Comparison of ENCODE assay signal across 12 cellular contexts in the genomic region with DNA sequence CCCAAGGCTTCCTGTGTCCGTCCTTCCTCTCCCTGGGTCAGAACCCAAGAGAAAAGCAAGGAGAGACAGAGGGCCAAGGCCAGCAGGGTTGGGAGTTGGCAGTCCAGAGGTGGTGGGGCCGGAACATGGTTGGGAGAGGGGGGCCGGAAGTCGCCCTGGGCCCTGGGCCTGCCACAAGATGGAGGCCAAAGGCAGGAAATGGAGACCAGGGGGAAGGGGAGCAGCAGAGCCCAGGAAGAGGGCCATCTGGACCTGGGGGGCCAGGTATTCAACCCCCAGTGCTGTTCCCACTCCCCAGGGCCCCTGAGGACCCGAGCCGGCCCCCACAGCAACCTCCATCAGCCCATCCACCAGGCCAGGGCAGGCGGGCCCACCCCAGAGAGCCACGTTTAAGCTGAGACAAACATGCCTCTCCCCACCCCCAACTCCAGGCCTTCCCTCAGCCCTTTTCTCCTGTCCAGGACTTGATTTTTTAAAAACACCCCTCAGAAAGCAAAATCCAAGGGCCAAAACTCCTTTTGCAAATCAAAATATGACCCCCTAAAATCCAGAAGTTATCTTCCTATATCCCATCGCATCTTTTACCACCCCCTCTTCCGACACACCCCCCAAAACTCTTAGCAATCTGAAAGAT. TPM values are rescaled to one million over a fixed set of nuclear protein-coding genes. Genes with fewer than 3 reads are reported as not detected.
DNase-seq lines count a peak whose midpoint lies in the region; ATAC-seq and TF ChIP-seq lines count a peak whose summit lies in the region.
"Had no signal": no experiment of that assay in that cellular context is flagged by ENCODE, and none has a peak within 500 bp of the region (broad histone marks: within the 10 kb centered on the region; RNA-seq: fewer than 3 reads in every experiment).

No MANE protein-coding gene starts in this region.

- H3K4me1 ChIP-seq in SK-N-SH (ENCODE audit: control insufficient read depth in 1 of 2, insufficient read depth in 2 of 2, low read depth in 1 of 2, low read length in 1 of 2) (peaks cover 9 to 39% of the 10 kb centered on the region in 2 experiments; a peak in 2 of 4 replicates), muscle layer of duodenum (ENCODE audit: control insufficient read depth in 1 of 2, insufficient read depth in 2 of 2, low read length in 2 of 2) (peaks cover 17 to 58% of the 10 kb centered on the region in 2 donors), thyroid gland (peaks cover 25 to 67% of the 10 kb centered on the region in 2 donors)

- H3K9me3 ChIP-seq in SK-N-SH (no peaks in the 10 kb centered on the region), muscle layer of duodenum (ENCODE audit: control insufficient read depth in 1 of 2, low read length in 2 of 2) (no peaks in the 10 kb centered on the region), thyroid gland (no peaks in the 10 kb centered on the region)

- H3K9me2 ChIP-seq in SK-N-SH = no peaks in the 10 kb centered on the region

- H3K9ac ChIP-seq in SK-N-SH = peak overlapping the region; percentile 65

- H3K36me3 ChIP-seq in SK-N-SH (replicated peaks in 1 of 2; ENCODE audit: control insufficient read depth in 1 of 2, insufficient read depth in 2 of 2, low read length in 1 of 2) = peaks cover 0 to 7% of the 10 kb centered on the region in 2 experiments
- peaks cover 0 to 8% of the 10 kb centered on the region in 2 donors for H3K36me3 ChIP-seq in muscle layer of duodenum (ENCODE audit: control insufficient read depth in 1 of 2, insufficient read depth in 2 of 2, low read length in 2 of 2)
- no peaks in the 10 kb centered on the region for H3K36me3 ChIP-seq in thyroid gland

- H3K4me2 ChIP-seq in SK-N-SH = 0 out of 2 replicates have a peak overlapping the region, but pooled peaks have one; percentile 78

- H3K9me3 Mint-ChIP-seq in dendritic cell treated with granulocyte-macrophage colony-stimulating factor and Interleukin-4, amounts not matched to agents 40 ng/mL and 50 ng/mL, for 4 days = no peaks in the 10 kb centered on the region
- H3K9me3 Mint-ChIP-seq: stimulated activated naive CD8-positive, alpha-beta T cell treated with anti-CD3 and anti-CD28 coated beads, Interleukin-15, amount 100 ng/mL, for 72 hours had no signal

- H3K36me3 Mint-ChIP-seq in dendritic cell treated with granulocyte-macrophage colony-stimulating factor and Interleukin-4, amounts not matched to agents 40 ng/mL and 50 ng/mL, for 4 days (ENCODE audit: low read depth) = peaks cover 36% of the 10 kb centered on the region

- CTCF ChIA-PET in SK-N-SH (lab: Yijun Ruan, JAX) = interaction anchor here (0.7 to 8.6 kb wide), 6 partner anchors 9 to 202 kb away, joined by 3 to 64 read pairs (median 4); no protein-coding TSS in a partner anchor

- peak overlapping the region; percentile 100 for H3K27ac Mint-ChIP-seq in dendritic cell treated with granulocyte-macrophage colony-stimulating factor and Interleukin-4, amounts not matched to agents 40 ng/mL and 50 ng/mL, for 4 days
- H3K27ac Mint-ChIP-seq: activated CD4-positive, alpha-beta T cell treated with anti-CD3 and anti-CD28 coated beads for 36 hours had no signal

- H3K4me3 ChIP-seq in SK-N-SH (ENCODE audit: low read depth in 2 of 2, low read length in 1 of 2) (peak overlapping the region in 1 of 2 experiments; percentile 50; a peak in 1 of 4 replicates), muscle layer of duodenum (ENCODE audit: low read depth in 1 of 2, low read length in 2 of 2) (peak overlapping the region; percentile 79 to 81), thyroid gland (replicated peaks in 1 of 3) (peak overlapping the region in 1 of 3 donors; percentile 46)

- no peaks in the 10 kb centered on the region for H4K20me1 ChIP-seq in SK-N-SH (ENCODE audit: insufficient read depth)

- TF ChIP-seq CTCF in SK-N-SH (IDR thresholded peaks at IDR 0.05) (no peak), thyroid gland (IDR thresholded peaks at IDR 0.05) (no peak)

- H3K79me2 ChIP-seq in SK-N-SH (ENCODE audit: insufficient read depth) = peaks cover 7% of the 10 kb centered on the region

- intact Hi-C loops in dendritic cell treated with granulocyte-macrophage colony-stimulating factor and Interleukin-4, amounts not matched to agents 40 ng/mL and 50 ng/mL, for 4 days (cut with micrococcal nuclease) = loop anchor here (10.0 kb wide), 1 partner anchor 374 kb away; the partner anchor contains the start of genes KIAA0753 and TXNDC17
- intact Hi-C loops in thyroid gland (cut with DNase I) = no loop called here

- H3K27ac ChIP-seq in SK-N-SH (ENCODE audit: low read depth in 2 of 2, low read length in 1 of 2) (no peak overlapping the region; a peak in 1 of 4 replicates), muscle layer of duodenum (ENCODE audit: low read length) (peak overlapping the region; percentile 90), thyroid gland (peak overlapping the region; percentile 68 to 85 (median 84))

- DNase-seq in SK-N-SH (no peak), thyroid gland (no peak), NCI-H774 (lab: John Stamatoyannopoulos, UW) (no peak)

- 80% methylated on average over 8 of the region's 10 CpGs for WGBS in SK-N-SH (ENCODE audit: low lambda C conversion rate)
- 74 to 81% methylated on average over 10 of the region's 10 CpGs for WGBS in thyroid gland, 2 donors

- H3F3A ChIP-seq in SK-N-SH (replicated peaks; ENCODE audit: insufficient read depth) = peaks cover 27% of the 10 kb centered on the region

- H3K27me3 Mint-ChIP-seq in dendritic cell treated with granulocyte-macrophage colony-stimulating factor and Interleukin-4, amounts not matched to agents 40 ng/mL and 50 ng/mL, for 4 days = peaks cover 51% of the 10 kb centered on the region

- H3K4me1 Mint-ChIP-seq in dendritic cell treated with granulocyte-macrophage colony-stimulating factor and Interleukin-4, amounts not matched to agents 40 ng/mL and 50 ng/mL, for 4 days (ENCODE audit: low read depth) = peaks cover 81% of the 10 kb centered on the region

- ATAC-seq in SK-N-SH treated with all-trans-retinoic acid at 6 μM for 48 hours (no peak), HG03571 (IDR thresholded peaks at IDR 0.05; ENCODE audit: unreplicated experiment) (no peak), GM21515 (IDR thresholded peaks at IDR 0.05; ENCODE audit: unreplicated experiment) (no peak)
- ATAC-seq: activated CD4-positive, alpha-beta T cell treated with anti-CD3 and anti-CD28 coated beads for 36 hours; stimulated activated naive CD8-positive, alpha-beta T cell treated with anti-CD3 and anti-CD28 coated beads, Interleukin-15, amount 100 ng/mL, for 72 hours had no signal

- no peak overlapping the region for H3K4me3 Mint-ChIP-seq in dendritic cell treated with granulocyte-macrophage colony-stimulating factor and Interleukin-4, amounts not matched to agents 40 ng/mL and 50 ng/mL, for 4 days
- H3K4me3 Mint-ChIP-seq: activated CD4-positive, alpha-beta T cell treated with anti-CD3 and anti-CD28 coated beads for 36 hours had no signal

- peak overlapping the region; percentile 100; the same call in 1 of the 2 replicates for H2AFZ ChIP-seq in SK-N-SH (ENCODE audit: low read depth)

- TF ChIP-seq EP300 in SK-N-SH (IDR thresholded peaks at IDR 0.05; ENCODE audit: borderline replicate concordance in 1 of 2, low read depth in 1 of 2, low read length in 1 of 2) = no peak

- POLR2A ChIA-PET in SK-N-SH (lab: Yijun Ruan, JAX) = no interaction called here

- no peak for TF ChIP-seq RAD21 in SK-N-SH (IDR thresholded peaks at IDR 0.05; ENCODE audit: low read length)

- H3K27me3 ChIP-seq in SK-N-SH (ENCODE audit: insufficient read depth) (no peaks in the 10 kb centered on the region), muscle layer of duodenum (ENCODE audit: low read depth, low read length) (no peaks in the 10 kb centered on the region), thyroid gland (no peaks in the 10 kb centered on the region)

- no peak for TF ChIP-seq POLR2A in thyroid gland (IDR thresholded peaks at IDR 0.05)

TF ChIP-seq in SK-N-SH, 30 proteins besides CTCF, POLR2A, EP300 and RAD21 (continues in another document):
- TF ChIP-seq JUND (IDR thresholded peaks at IDR 0.05) (no peak), EZH2phosphoT487 (IDR thresholded peaks at IDR 0.05; ENCODE audit: borderline replicate concordance, low read depth) (no peak)

TF ChIP-seq in SK-N-SH treated with all-trans-retinoic acid at 6 μM for 48 hours, 23 proteins besides CTCF, POLR2A, EP300 and RAD21:
- TF ChIP-seq TOX (CRISPR knock-in tag; IDR thresholded peaks at IDR 0.05; ENCODE audit: borderline replicate concordance) = no peak
- TF ChIP-seq TCF4 (CRISPR knock-in tag; IDR thresholded peaks at IDR 0.05; ENCODE audit: borderline replicate concordance) = no peak
- no peak for TF ChIP-seq ESRRG (CRISPR knock-in tag; IDR thresholded peaks at IDR 0.05)

RNA-seq across cellular contexts. Expression of gene BCL6B, which starts 4.4 kb away (rescaled TPM):
- polyA plus RNA-seq in SK-N-SH (2012; rRNA removed) = 0.02 TPM in 1 of 2 replicates, not detected in the other
- polyA plus RNA-seq in SK-N-SH (2012; cell fraction: cytosol; rRNA removed) = 0.01 TPM in 2 replicates
- polyA plus RNA-seq in SK-N-SH (2012; cell fraction: nucleus; rRNA removed) = 0.02 and 0.05 TPM in 2 replicates
- total RNA-seq in thyroid gland = 10 to 100 TPM in 2 of 4 donors, 1 to 10 TPM in 2; 3.1 to 18.9 (median 7.6) TPM
- total RNA-seq: M059J had no signal

RNA-seq across cellular contexts. Expression of gene RNASEK, which starts 6.0 kb away (rescaled TPM):
- 220 and 317 TPM in 2 replicates for polyA plus RNA-seq in SK-N-SH (2012; rRNA removed)
- polyA plus RNA-seq in SK-N-SH (2012; cell fraction: cytosol; rRNA removed) = 232 and 313 TPM in 2 replicates
- 127 and 132 TPM in 2 replicates for polyA plus RNA-seq in SK-N-SH (2012; cell fraction: nucleus; rRNA removed)
- 100 to 1,000 TPM; 134 to 297 (median 200) TPM for total RNA-seq in thyroid gland

RNA-seq across cellular contexts. Expression of gene SLC16A13, which starts 17.4 kb away (rescaled TPM):
- polyA plus RNA-seq in SK-N-SH (2012; rRNA removed) = 2.5 and 3.9 TPM in 2 replicates
- polyA plus RNA-seq in SK-N-SH (2012; cell fraction: cytosol; rRNA removed) = 1.2 and 2.1 TPM in 2 replicates
- polyA plus RNA-seq in SK-N-SH (2012; cell fraction: nucleus; rRNA removed) = 7.2 and 7.9 TPM in 2 replicates
- total RNA-seq in thyroid gland = 1 to 10 TPM; 1.2 to 6.7 (median 4.1) TPM

RNA-seq across cellular contexts. Expression of gene ALOX12, which starts 22.6 kb away (rescaled TPM):
- not detected in 2 replicates for polyA plus RNA-seq in SK-N-SH (2012; rRNA removed)
- not detected in 2 replicates for polyA plus RNA-seq in SK-N-SH (2012; cell fraction: cytosol; rRNA removed)
- not detected in 2 replicates for polyA plus RNA-seq in SK-N-SH (2012; cell fraction: nucleus; rRNA removed)
- total RNA-seq in thyroid gland = not detected
- total RNA-seq: A172; activated CD4-positive, alpha-beta T cell treated with anti-CD3 and anti-CD28 coated beads for 36 hours; M059J had no signal

RNA-seq across cellular contexts. Expression of gene SLC16A11, which starts 25.4 kb away (rescaled TPM):
- 0.12 and 0.18 TPM in 2 replicates for polyA plus RNA-seq in SK-N-SH (2012; rRNA removed)
- 0.03 and 0.04 TPM in 2 replicates for polyA plus RNA-seq in SK-N-SH (2012; cell fraction: cytosol; rRNA removed)
- 0.25 and 1.0 TPM in 2 replicates for polyA plus RNA-seq in SK-N-SH (2012; cell fraction: nucleus; rRNA removed)
- 10 to 100 TPM in 3 of 4 donors, 1 to 10 TPM in 1; 5.4 to 43.9 (median 18.8) TPM for total RNA-seq in thyroid gland
- total RNA-seq: A172, M059J had no signal

Comparison
In these comparisons a context has a peak if more than half of its experiments do, and no peak if none do; other contexts are left out.
1. H3K27ac ChIP-seq: peak in muscle layer of duodenum (single experiment) and thyroid gland (3 of 3); none in SK-N-SH (0 of 2).